Comparison of ENCODE assay signal across 29 cellular contexts in genomic region chr1:198364471-198364870, GRCh38.
"Had no signal": no experiment of that assay in that cellular context is flagged by ENCODE, and none has a peak within 500 bp of the region (broad histone marks: within the 10 kb centered on the region; RNA-seq: fewer than 3 reads in every experiment).

No MANE protein-coding gene starts in this region.

- H3K4me3 ChIP-seq: adrenal gland, ascending aorta, colonic mucosa, gastroesophageal sphincter, heart right ventricle had no signal

- H3K27ac ChIP-seq: adrenal gland, ascending aorta, brain microvascular endothelial cell, colonic mucosa, gastroesophageal sphincter, heart right ventricle had no signal

- H3K27ac Mint-ChIP-seq: activated CD4-positive, alpha-beta memory T cell treated with anti-CD3 and anti-CD28 coated beads for 36 hours; activated CD4-positive, alpha-beta T cell treated with anti-CD3 and anti-CD28 coated beads for 36 hours; activated CD4-positive, alpha-beta T cell treated with anti-CD3 and anti-CD28 coated beads, Interleukin-2, amount 10 ng/mL, durations not matched to agents 24 days and 14 days; activated naive CD4-positive, alpha-beta T cell treated with anti-CD3 and anti-CD28 coated beads, Interleukin-2, amount 10 ng/mL, durations not matched to agents 7 days and 5 days; activated naive CD8-positive, alpha-beta T cell; activated T-cell treated with anti-CD3 and anti-CD28 coated beads, Interleukin-2, amount 50 U/mL, for 24 hours; activated T-cell treated with anti-CD3 and anti-CD28 coated beads, Interleukin-2, amount 50 U/mL, for 72 hours; endodermal cell; T-helper 17 cell; T-helper 2 cell treated with Interferon-gamma antibody and Interleukin-4, amounts not matched to agents 5 μg/mL and 100 μg/mL, for 36 hours had no signal

- H3K27me3 Mint-ChIP-seq: activated CD4-positive, alpha-beta memory T cell treated with anti-CD3 and anti-CD28 coated beads for 36 hours; activated CD4-positive, alpha-beta T cell treated with anti-CD3 and anti-CD28 coated beads for 36 hours; activated naive CD4-positive, alpha-beta T cell treated with anti-CD3 and anti-CD28 coated beads, Interleukin-2, amount 10 ng/mL, durations not matched to agents 7 days and 5 days; activated naive CD8-positive, alpha-beta T cell; activated T-cell treated with anti-CD3 and anti-CD28 coated beads, Interleukin-2, amount 50 U/mL, for 24 hours had no signal

- H3K4me1 Mint-ChIP-seq: activated CD4-positive, alpha-beta T cell treated with anti-CD3 and anti-CD28 coated beads, Interleukin-2, amount 10 ng/mL, durations not matched to agents 24 days and 14 days; activated naive CD4-positive, alpha-beta T cell treated with anti-CD3 and anti-CD28 coated beads, Interleukin-2, amount 10 ng/mL, durations not matched to agents 7 days and 5 days had no signal

- H3K36me3 ChIP-seq: adrenal gland, ascending aorta, brain microvascular endothelial cell, colonic mucosa, gastroesophageal sphincter, heart right ventricle had no signal

- H3K4me1 ChIP-seq: adrenal gland, ascending aorta, colonic mucosa, gastroesophageal sphincter, heart right ventricle had no signal

- ATAC-seq: esophagus mucosa, gastroesophageal sphincter, heart right ventricle, T-helper 17 cell had no signal

- H3K9me3 ChIP-seq: adrenal gland, ascending aorta, colonic mucosa, gastroesophageal sphincter had no signal

- H3K36me3 Mint-ChIP-seq: activated naive CD4-positive, alpha-beta T cell treated with anti-CD3 and anti-CD28 coated beads, Interleukin-2, amount 10 ng/mL, durations not matched to agents 7 days and 5 days had no signal

- H3K4me3 Mint-ChIP-seq: activated CD4-positive, alpha-beta memory T cell treated with anti-CD3 and anti-CD28 coated beads for 36 hours; activated CD4-positive, alpha-beta T cell treated with anti-CD3 and anti-CD28 coated beads for 36 hours; activated CD4-positive, alpha-beta T cell treated with anti-CD3 and anti-CD28 coated beads, Interleukin-2, amount 10 ng/mL, durations not matched to agents 24 days and 14 days; activated naive CD4-positive, alpha-beta T cell treated with anti-CD3 and anti-CD28 coated beads, Interleukin-2, amount 10 ng/mL, durations not matched to agents 7 days and 5 days; activated naive CD8-positive, alpha-beta T cell; activated T-cell treated with anti-CD3 and anti-CD28 coated beads, Interleukin-2, amount 50 U/mL, for 24 hours; endodermal cell; T-helper 17 cell; T-helper 2 cell treated with Interferon-gamma antibody and Interleukin-4, amounts not matched to agents 5 μg/mL and 100 μg/mL, for 36 hours had no signal

- DNase-seq: activated CD4-positive, alpha-beta memory T cell treated with anti-CD3 and anti-CD28 coated beads for 36 hours; activated CD4-positive, alpha-beta T cell treated with anti-CD3 and anti-CD28 coated beads for 36 hours; activated CD4-positive, alpha-beta T cell treated with anti-CD3 and anti-CD28 coated beads, Interleukin-2, amount 10 ng/mL, durations not matched to agents 24 days and 14 days; activated CD4-positive, CD25-positive, alpha-beta regulatory T cell; activated CD4-positive, CD25-positive, alpha-beta regulatory T cell treated with anti-CD3 and anti-CD28 coated beads, Interleukin-2, amount 50 U/mL, for 72 hours; activated CD8-positive, alpha-beta memory T cell treated with anti-CD3 and anti-CD28 coated beads, Interleukin-2, amount 50 U/mL, for 48 hours; activated gamma-delta T cell; activated naive CD4-positive, alpha-beta T cell; activated naive CD4-positive, alpha-beta T cell treated with anti-CD3 and anti-CD28 coated beads, Interleukin-2, amount 10 ng/mL, durations not matched to agents 7 days and 5 days; activated T-cell treated with anti-CD3 and anti-CD28 coated beads for 4 hours; activated T-cell treated with anti-CD3 and anti-CD28 coated beads, Interleukin-2, amount 50 U/mL, for 24 hours; adrenal gland; amygdala; brain microvascular endothelial cell; caudate nucleus; colonic mucosa; effector memory CD4-positive, alpha-beta T cell; endodermal cell; foreskin melanocyte; heart right ventricle; SW 1271; T-helper 17 cell; T1000 had no signal

- H3K27me3 ChIP-seq: adrenal gland, ascending aorta, brain microvascular endothelial cell, colonic mucosa, gastroesophageal sphincter, heart right ventricle had no signal
